Comparison of ENCODE assay signal across 1 cellular context in genomic region chr4:7043521-7044414, GRCh38.
TF ChIP-seq lines count a peak whose summit lies in the region.

No MANE protein-coding gene starts in this region.

TF ChIP-seq in HEK293, 187 proteins besides CTCF, POLR2A, EP300 and RAD21 (continued from another document and continues in another):
- TF ChIP-seq ZNF76 (tag by site-specific recombination; IDR thresholded peaks at IDR 0.05; ENCODE audit: borderline replicate concordance, low read depth) = 0 out of 2 replicates have a peak, but pooled peaks have one; percentile 24
- TF ChIP-seq ZNF423 (tag by site-specific recombination; IDR thresholded peaks at IDR 0.05) = no peak
- TF ChIP-seq ZNF600 (tag by site-specific recombination; IDR thresholded peaks at IDR 0.05) = 0 out of 2 replicates have a peak, but pooled peaks have one; percentile 39
- TF ChIP-seq TRIM28 (IDR thresholded peaks at IDR 0.05; ENCODE audit: borderline replicate concordance, low read length) = no peak
- TF ChIP-seq ZNF514 (tag by site-specific recombination; IDR thresholded peaks at IDR 0.05) = no peak
- TF ChIP-seq ZBTB17 (tag by site-specific recombination; IDR thresholded peaks at IDR 0.05) = peak; percentile 92
- TF ChIP-seq, protein P1, sequence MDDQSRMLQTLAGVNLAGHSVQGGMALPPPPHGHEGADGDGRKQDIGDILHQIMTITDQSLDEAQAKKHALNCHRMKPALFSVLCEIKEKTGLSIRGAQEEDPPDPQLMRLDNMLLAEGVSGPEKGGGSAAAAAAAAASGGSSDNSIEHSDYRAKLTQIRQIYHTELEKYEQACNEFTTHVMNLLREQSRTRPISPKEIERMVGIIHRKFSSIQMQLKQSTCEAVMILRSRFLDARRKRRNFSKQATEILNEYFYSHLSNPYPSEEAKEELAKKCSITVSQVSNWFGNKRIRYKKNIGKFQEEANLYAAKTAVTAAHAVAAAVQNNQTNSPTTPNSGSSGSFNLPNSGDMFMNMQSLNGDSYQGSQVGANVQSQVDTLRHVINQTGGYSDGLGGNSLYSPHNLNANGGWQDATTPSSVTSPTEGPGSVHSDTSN (CRISPR knock-in tag; IDR thresholded peaks at IDR 0.05) = no peak
- TF ChIP-seq, protein P2, sequence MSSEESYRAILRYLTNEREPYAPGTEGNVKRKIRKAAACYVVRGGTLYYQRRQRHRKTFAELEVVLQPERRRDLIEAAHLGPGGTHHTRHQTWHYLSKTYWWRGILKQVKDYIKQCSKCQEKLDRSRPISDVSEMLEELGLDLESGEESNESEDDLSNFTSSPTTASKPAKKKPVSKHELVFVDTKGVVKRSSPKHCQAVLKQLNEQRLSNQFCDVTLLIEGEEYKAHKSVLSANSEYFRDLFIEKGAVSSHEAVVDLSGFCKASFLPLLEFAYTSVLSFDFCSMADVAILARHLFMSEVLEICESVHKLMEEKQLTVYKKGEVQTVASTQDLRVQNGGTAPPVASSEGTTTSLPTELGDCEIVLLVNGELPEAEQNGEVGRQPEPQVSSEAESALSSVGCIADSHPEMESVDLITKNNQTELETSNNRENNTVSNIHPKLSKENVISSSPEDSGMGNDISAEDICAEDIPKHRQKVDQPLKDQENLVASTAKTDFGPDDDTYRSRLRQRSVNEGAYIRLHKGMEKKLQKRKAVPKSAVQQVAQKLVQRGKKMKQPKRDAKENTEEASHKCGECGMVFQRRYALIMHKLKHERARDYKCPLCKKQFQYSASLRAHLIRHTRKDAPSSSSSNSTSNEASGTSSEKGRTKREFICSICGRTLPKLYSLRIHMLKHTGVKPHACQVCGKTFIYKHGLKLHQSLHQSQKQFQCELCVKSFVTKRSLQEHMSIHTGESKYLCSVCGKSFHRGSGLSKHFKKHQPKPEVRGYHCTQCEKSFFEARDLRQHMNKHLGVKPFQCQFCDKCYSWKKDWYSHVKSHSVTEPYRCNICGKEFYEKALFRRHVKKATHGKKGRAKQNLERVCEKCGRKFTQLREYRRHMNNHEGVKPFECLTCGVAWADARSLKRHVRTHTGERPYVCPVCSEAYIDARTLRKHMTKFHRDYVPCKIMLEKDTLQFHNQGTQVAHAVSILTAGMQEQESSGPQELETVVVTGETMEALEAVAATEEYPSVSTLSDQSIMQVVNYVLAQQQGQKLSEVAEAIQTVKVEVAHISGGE (tag by site-specific recombination; conservative IDR thresholded peaks at IDR 0.05; ENCODE audit: low read depth) = peak; percentile 65
- TF ChIP-seq WT1 (tag by site-specific recombination; IDR thresholded peaks at IDR 0.05) = no peak
- TF ChIP-seq SCRT1 (tag by site-specific recombination; IDR thresholded peaks at IDR 0.05; ENCODE audit: borderline replicate concordance) = 0 out of 2 replicates have a peak, but pooled peaks have one; percentile 39
- no peak for TF ChIP-seq ZNF133 (tag by site-specific recombination; IDR thresholded peaks at IDR 0.05)
- no peak for TF ChIP-seq ZNF785 (tag by site-specific recombination; IDR thresholded peaks at IDR 0.05)
- no peak for TF ChIP-seq ZNF362 (tag by site-specific recombination; IDR thresholded peaks at IDR 0.05)
- no peak for TF ChIP-seq ZNF169 (tag by site-specific recombination; IDR thresholded peaks at IDR 0.05)
- peak; percentile 63 for TF ChIP-seq YY2 (tag by site-specific recombination; IDR thresholded peaks at IDR 0.05)
- TF ChIP-seq ZBTB44 (tag by site-specific recombination; IDR thresholded peaks at IDR 0.05) = no peak
- no peak for TF ChIP-seq ZXDB (tag by site-specific recombination; IDR thresholded peaks at IDR 0.05)
- peak; percentile 72 for TF ChIP-seq ZBTB8A (tag by site-specific recombination; IDR thresholded peaks at IDR 0.05)
- no peak for TF ChIP-seq ZNF660 (tag by site-specific recombination; IDR thresholded peaks at IDR 0.05)
- no peak for TF ChIP-seq ZNF837 (tag by site-specific recombination; IDR thresholded peaks at IDR 0.05)
- no peak for TF ChIP-seq ZNF792 (tag by site-specific recombination; IDR thresholded peaks at IDR 0.05)
- TF ChIP-seq, protein P3, sequence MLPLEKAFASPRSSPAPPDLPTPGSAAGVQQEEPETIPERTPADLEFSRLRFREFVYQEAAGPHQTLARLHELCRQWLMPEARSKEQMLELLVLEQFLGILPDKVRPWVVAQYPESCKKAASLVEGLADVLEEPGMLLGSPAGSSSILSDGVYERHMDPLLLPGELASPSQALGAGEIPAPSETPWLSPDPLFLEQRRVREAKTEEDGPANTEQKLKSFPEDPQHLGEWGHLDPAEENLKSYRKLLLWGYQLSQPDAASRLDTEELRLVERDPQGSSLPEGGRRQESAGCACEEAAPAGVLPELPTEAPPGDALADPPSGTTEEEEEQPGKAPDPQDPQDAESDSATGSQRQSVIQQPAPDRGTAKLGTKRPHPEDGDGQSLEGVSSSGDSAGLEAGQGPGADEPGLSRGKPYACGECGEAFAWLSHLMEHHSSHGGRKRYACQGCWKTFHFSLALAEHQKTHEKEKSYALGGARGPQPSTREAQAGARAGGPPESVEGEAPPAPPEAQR (tag by site-specific recombination; IDR thresholded peaks at IDR 0.05) = no peak
- TF ChIP-seq ZNF626 (tag by site-specific recombination; IDR thresholded peaks at IDR 0.05) = no peak
- TF ChIP-seq ZNF121 (tag by site-specific recombination; IDR thresholded peaks at IDR 0.05) = no peak
- peak; percentile 29; the same call in 1 of the 2 replicates for TF ChIP-seq ZNF394 (tag by site-specific recombination; IDR thresholded peaks at IDR 0.05; ENCODE audit: borderline replicate concordance)
- TF ChIP-seq, protein P4, sequence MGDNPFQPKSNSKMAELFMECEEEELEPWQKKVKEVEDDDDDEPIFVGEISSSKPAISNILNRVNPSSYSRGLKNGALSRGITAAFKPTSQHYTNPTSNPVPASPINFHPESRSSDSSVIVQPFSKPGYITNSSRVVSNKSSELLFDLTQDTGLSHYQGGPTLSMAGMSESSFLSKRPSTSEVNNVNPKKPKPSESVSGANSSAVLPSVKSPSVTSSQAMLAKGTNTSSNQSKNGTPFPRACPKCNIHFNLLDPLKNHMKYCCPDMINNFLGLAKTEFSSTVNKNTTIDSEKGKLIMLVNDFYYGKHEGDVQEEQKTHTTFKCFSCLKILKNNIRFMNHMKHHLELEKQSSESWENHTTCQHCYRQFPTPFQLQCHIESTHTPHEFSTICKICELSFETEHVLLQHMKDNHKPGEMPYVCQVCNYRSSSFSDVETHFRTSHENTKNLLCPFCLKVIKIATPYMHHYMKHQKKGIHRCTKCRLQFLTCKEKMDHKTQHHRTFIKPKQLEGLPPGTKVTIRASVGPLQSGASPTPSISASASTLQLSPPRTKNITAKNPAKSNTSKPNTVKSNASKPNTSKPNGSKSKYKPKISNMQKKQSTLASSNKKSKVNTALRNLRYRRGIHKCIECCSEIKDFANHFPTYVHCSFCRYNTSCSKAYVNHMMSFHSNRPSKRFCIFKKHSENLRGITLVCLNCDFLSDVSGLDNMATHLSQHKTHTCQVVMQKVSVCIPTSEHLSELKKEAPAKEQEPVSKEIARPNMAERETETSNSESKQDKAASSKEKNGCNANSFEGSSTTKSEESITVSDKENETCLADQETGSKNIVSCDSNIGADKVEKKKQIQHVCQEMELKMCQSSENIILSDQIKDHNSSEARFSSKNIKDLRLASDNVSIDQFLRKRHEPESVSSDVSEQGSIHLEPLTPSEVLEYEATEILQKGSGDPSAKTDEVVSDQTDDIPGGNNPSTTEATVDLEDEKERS (tag by site-specific recombination; IDR thresholded peaks at IDR 0.05) = no peak
- no peak for TF ChIP-seq ZNF324 (tag by site-specific recombination; IDR thresholded peaks at IDR 0.05)
- TF ChIP-seq ZNF521 (tag by site-specific recombination; IDR thresholded peaks at IDR 0.05) = no peak
- peak; percentile 47; the same call in 1 of the 2 replicates for TF ChIP-seq REST (tag by site-specific recombination; IDR thresholded peaks at IDR 0.05)
- TF ChIP-seq KLF1 (tag by site-specific recombination; IDR thresholded peaks at IDR 0.05) = no peak
- peak; percentile 88 for TF ChIP-seq SCRT2 (tag by site-specific recombination; IDR thresholded peaks at IDR 0.05)
- TF ChIP-seq ZBTB7A (tag by site-specific recombination; IDR thresholded peaks at IDR 0.05; ENCODE audit: low read depth) = no peak
- no peak for TF ChIP-seq BCL11A (tag by site-specific recombination; IDR thresholded peaks at IDR 0.05; ENCODE audit: low read depth)
- no peak for TF ChIP-seq ZFP69B (tag by site-specific recombination; IDR thresholded peaks at IDR 0.05)
- no peak for TF ChIP-seq ZNF558 (tag by site-specific recombination; IDR thresholded peaks at IDR 0.05)
- no peak for TF ChIP-seq HOXD13 (CRISPR knock-in tag; IDR thresholded peaks at IDR 0.05; ENCODE audit: borderline replicate concordance)
- no peak for TF ChIP-seq KLF7 (tag by site-specific recombination; IDR thresholded peaks at IDR 0.05; ENCODE audit: borderline replicate concordance)
- TF ChIP-seq, protein P5, sequence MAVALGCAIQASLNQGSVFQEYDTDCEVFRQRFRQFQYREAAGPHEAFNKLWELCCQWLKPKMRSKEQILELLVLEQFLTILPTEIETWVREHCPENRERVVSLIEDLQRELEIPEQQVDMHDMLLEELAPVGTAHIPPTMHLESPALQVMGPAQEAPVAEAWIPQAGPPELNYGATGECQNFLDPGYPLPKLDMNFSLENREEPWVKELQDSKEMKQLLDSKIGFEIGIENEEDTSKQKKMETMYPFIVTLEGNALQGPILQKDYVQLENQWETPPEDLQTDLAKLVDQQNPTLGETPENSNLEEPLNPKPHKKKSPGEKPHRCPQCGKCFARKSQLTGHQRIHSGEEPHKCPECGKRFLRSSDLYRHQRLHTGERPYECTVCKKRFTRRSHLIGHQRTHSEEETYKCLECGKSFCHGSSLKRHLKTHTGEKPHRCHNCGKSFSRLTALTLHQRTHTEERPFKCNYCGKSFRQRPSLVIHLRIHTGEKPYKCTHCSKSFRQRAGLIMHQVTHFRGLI (tag by site-specific recombination; IDR thresholded peaks at IDR 0.05) = no peak
- TF ChIP-seq SP3 (tag by site-specific recombination; IDR thresholded peaks at IDR 0.05) = no peak
- TF ChIP-seq MZF1 (tag by site-specific recombination; IDR thresholded peaks at IDR 0.05; ENCODE audit: borderline replicate concordance) = no peak
- TF ChIP-seq ZNF768 (tag by site-specific recombination; IDR thresholded peaks at IDR 0.05) = peak; percentile 48; the same call in 1 of the 2 replicates
- no peak for TF ChIP-seq TCF7L2 (IDR thresholded peaks at IDR 0.05; ENCODE audit: borderline replicate concordance, low read depth, low read length)
- no peak for TF ChIP-seq ZNF2 (tag by site-specific recombination; IDR thresholded peaks at IDR 0.05)
- no peak for TF ChIP-seq ZNF560 (tag by site-specific recombination; IDR thresholded peaks at IDR 0.05; ENCODE audit: borderline replicate concordance)
- TF ChIP-seq ZNF624 (tag by site-specific recombination; IDR thresholded peaks at IDR 0.05) = no peak
- TF ChIP-seq AEBP2 (tag by site-specific recombination; IDR thresholded peaks at IDR 0.05; ENCODE audit: borderline replicate concordance) = no peak
- TF ChIP-seq ZFP3 (tag by site-specific recombination; IDR thresholded peaks at IDR 0.05; ENCODE audit: low read depth) = no peak
- TF ChIP-seq ZNF391 (tag by site-specific recombination; IDR thresholded peaks at IDR 0.05; ENCODE audit: borderline replicate concordance, low read depth) = 0 out of 2 replicates have a peak, but pooled peaks have one; percentile 30
- TF ChIP-seq ZNF341 (tag by site-specific recombination; IDR thresholded peaks at IDR 0.05; ENCODE audit: low read depth) = no peak
